In the genomic region with DNA sequence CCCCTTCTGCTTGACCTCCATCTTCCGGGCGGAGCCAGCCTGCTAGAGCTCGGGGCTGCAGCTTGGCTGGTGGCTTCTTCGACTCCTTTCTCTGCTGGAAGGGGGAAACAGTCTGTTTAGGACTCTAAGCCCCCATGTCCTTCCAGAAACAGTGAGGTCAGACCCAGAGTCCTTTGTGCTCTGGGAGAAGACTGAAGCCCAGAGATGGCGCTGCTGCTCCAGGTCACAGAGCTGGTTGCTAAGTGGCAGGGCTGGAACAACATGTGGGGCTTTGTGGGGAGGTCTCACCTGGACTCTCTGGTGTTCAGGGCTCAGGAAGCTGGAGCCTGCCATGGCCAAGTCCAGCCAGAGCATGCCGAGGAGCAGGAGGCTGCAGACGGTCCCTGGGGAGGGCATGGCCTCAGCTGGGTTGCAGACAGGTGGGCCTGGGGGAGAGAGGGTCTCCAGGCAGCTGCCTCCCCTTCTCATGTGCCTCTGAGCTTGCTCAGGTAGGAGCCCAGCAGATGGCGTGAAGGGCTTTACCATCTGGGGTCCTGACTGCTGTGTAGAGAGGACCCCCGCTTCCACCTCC, we compare ENCODE assay signal across 21 cellular contexts. TPM values are rescaled to one million over a fixed set of nuclear protein-coding genes. Genes with fewer than 3 reads are reported as not detected.
A peak's percentile ranks its signal among the peaks of the same experiment; 100 is the strongest.
DNase-seq lines count a peak whose midpoint lies in the region; ATAC-seq and TF ChIP-seq lines count a peak whose summit lies in the region.
"Had no signal": no experiment of that assay in that cellular context is flagged by ENCODE, and none has a peak within 500 bp of the region (broad histone marks: within the 10 kb centered on the region; RNA-seq: fewer than 3 reads in every experiment).

No MANE protein-coding gene starts in this region.

- intact Hi-C loops in CD14-positive monocyte (cut with micrococcal nuclease) (no loop called here), left colon (cut with DNase I, micrococcal nuclease) (no loop called here)

- no peak overlapping the region for H3K4me2 ChIP-seq in neural progenitor cell

- no peak overlapping the region for H3K4me3 ChIP-seq in HEK293 (ENCODE audit: low read depth, low read length)
- no peak overlapping the region for H3K4me3 ChIP-seq in WERI-Rb-1 (ENCODE audit: low read depth, low read length)
- no peak overlapping the region for H3K4me3 ChIP-seq in neural progenitor cell
- H3K4me3 ChIP-seq: ascending aorta, GM23248, heart left ventricle, left ventricle myocardium inferior, testis, vagina had no signal

- peak overlapping the region in 6 of 7 donors; percentile 6 to 85 (median 43) for H3K27ac Mint-ChIP-seq in CD14-positive monocyte
- no peak overlapping the region for H3K27ac Mint-ChIP-seq in neural progenitor cell
- H3K27ac Mint-ChIP-seq in activated T-cell treated with anti-CD3 and anti-CD28 coated beads, Interleukin-2, amount 50 U/mL, for 24 hours, result no peak overlapping the region
- H3K27ac Mint-ChIP-seq: activated CD8-positive, alpha-beta T cell treated with anti-CD3 and anti-CD28 coated beads, Interleukin-2, amount 10 ng/mL, durations not matched to agents 7 days and 5 days; activated naive CD4-positive, alpha-beta T cell treated with anti-CD3 and anti-CD28 coated beads for 36 hours; natural killer cell had no signal

- H3K4me1 ChIP-seq in HEK293 (ENCODE audit: control insufficient read depth, insufficient read depth, low read length) (peaks cover 7% of the 10 kb centered on the region; the same call in 1 of the 2 replicates), neural progenitor cell (peaks cover 15% of the 10 kb centered on the region)
- H3K4me1 ChIP-seq: ascending aorta, testis, vagina had no signal

- H3K36me3 ChIP-seq in HEK293 (ENCODE audit: control insufficient read depth in 2 of 2, insufficient read depth in 1 of 2, low read length in 2 of 2), result peaks cover 4 to 80% of the 10 kb centered on the region in 2 experiments; a peak in 2 of 3 replicates
- H3K36me3 ChIP-seq in WERI-Rb-1, result peaks cover 6% of the 10 kb centered on the region
- no peaks in the 10 kb centered on the region for H3K36me3 ChIP-seq in neural progenitor cell

- H3K4me1 Mint-ChIP-seq in CD14-positive monocyte, result peaks cover 42% of the 10 kb centered on the region
- peaks cover 22% of the 10 kb centered on the region for H3K4me1 Mint-ChIP-seq in neural progenitor cell
- H3K4me1 Mint-ChIP-seq in activated T-cell treated with anti-CD3 and anti-CD28 coated beads, Interleukin-2, amount 50 U/mL, for 24 hours (ENCODE audit: low read depth), result peaks cover 36% of the 10 kb centered on the region

- CTCF ChIA-PET in HEK293 (lab: Yijun Ruan, JAX), result interaction anchor here (0.6 kb wide), 2 partner anchors 33 to 103 kb away, joined by 3 read pairs; no protein-coding TSS in a partner anchor

- no peaks in the 10 kb centered on the region for H3F3A ChIP-seq in neural progenitor cell (ENCODE audit: low read depth)

- H4K20me1 ChIP-seq in neural progenitor cell (ENCODE audit: low read depth), result no peaks in the 10 kb centered on the region

- TF ChIP-seq CTCF in CD14-positive monocyte (IDR thresholded peaks at IDR 0.05) (no peak), HEK293 (tag by site-specific recombination; IDR thresholded peaks at IDR 0.05) (no peak), WERI-Rb-1 (IDR thresholded peaks at IDR 0.05; ENCODE audit: low read depth, low read length) (no peak), neural progenitor cell (IDR thresholded peaks at IDR 0.05) (peak; percentile 16)

- H3K27me3 ChIP-seq in WERI-Rb-1 (ENCODE audit: insufficient read depth, low read depth, severe bottlenecking) (no peaks in the 10 kb centered on the region), neural progenitor cell (no peaks in the 10 kb centered on the region)
- H3K27me3 ChIP-seq: ascending aorta, heart left ventricle, testis, vagina had no signal

- no peaks in the 10 kb centered on the region for H3K9me3 ChIP-seq in HEK293 (ENCODE audit: control insufficient read depth, insufficient read depth, low read depth, low read length)
- H3K9me3 ChIP-seq in WERI-Rb-1 (ENCODE audit: severe bottlenecking), result no peaks in the 10 kb centered on the region
- H3K9me3 ChIP-seq in neural progenitor cell (ENCODE audit: low read depth), result no peaks in the 10 kb centered on the region
- H3K9me3 ChIP-seq: ascending aorta, heart left ventricle, left ventricle myocardium inferior, testis, vagina had no signal

- H3K4me3 Mint-ChIP-seq in CD14-positive monocyte, result no peak overlapping the region
- no peak overlapping the region for H3K4me3 Mint-ChIP-seq in neural progenitor cell
- H3K4me3 Mint-ChIP-seq in activated T-cell treated with anti-CD3 and anti-CD28 coated beads, Interleukin-2, amount 50 U/mL, for 24 hours, result no peak overlapping the region
- H3K4me3 Mint-ChIP-seq: activated CD8-positive, alpha-beta T cell treated with anti-CD3 and anti-CD28 coated beads, Interleukin-2, amount 10 ng/mL, durations not matched to agents 7 days and 5 days; activated naive CD4-positive, alpha-beta T cell treated with anti-CD3 and anti-CD28 coated beads for 36 hours; natural killer cell had no signal

- H3K36me3 Mint-ChIP-seq in CD14-positive monocyte (peaks cover 48 to 51% of the 10 kb centered on the region in 2 donors), neural progenitor cell (peaks cover 5% of the 10 kb centered on the region)
- H3K36me3 Mint-ChIP-seq in activated T-cell treated with anti-CD3 and anti-CD28 coated beads, Interleukin-2, amount 50 U/mL, for 24 hours (ENCODE audit: low read depth), result peaks cover 92% of the 10 kb centered on the region
- H3K36me3 Mint-ChIP-seq: natural killer cell had no signal

- H3K27me3 Mint-ChIP-seq in CD14-positive monocyte (ENCODE audit: low read depth in 3 of 3), result no peaks in the 10 kb centered on the region
- peaks cover under 1% of the 10 kb centered on the region for H3K27me3 Mint-ChIP-seq in neural progenitor cell (ENCODE audit: insufficient read depth, low read depth)
- H3K27me3 Mint-ChIP-seq in activated T-cell treated with anti-CD3 and anti-CD28 coated beads, Interleukin-2, amount 50 U/mL, for 24 hours, result no peaks in the 10 kb centered on the region

- H3K9ac ChIP-seq in neural progenitor cell, result no peak overlapping the region
- H3K9ac ChIP-seq: GM23248 had no signal

- ATAC-seq in left colon (no peak), GM19463 (IDR thresholded peaks at IDR 0.05; ENCODE audit: unreplicated experiment) (no peak)
- ATAC-seq: activated CD8-positive, alpha-beta T cell treated with anti-CD3 and anti-CD28 coated beads, Interleukin-2, amount 10 ng/mL, durations not matched to agents 7 days and 5 days; heart left ventricle; natural killer cell had no signal

- POLR2A ChIA-PET in HEK293 (lab: Yijun Ruan, JAX), result interaction anchor here (1.1 to 1.9 kb wide), 2 partner anchors 31 to 41 kb away, joined by 4 to 5 read pairs; partner anchors contain the start of genes SEC13 and TATDN2

- DNase-seq in CD14-positive monocyte (ENCODE audit: low spot score) (no peak), WERI-Rb-1 (peak; percentile 37), neural progenitor cell (ENCODE audit: low spot score) (peak; percentile 14), left colon (no peak)
- DNase-seq in activated T-cell treated with anti-CD3 and anti-CD28 coated beads, Interleukin-2, amount 50 U/mL, for 24 hours, result no peak
- DNase-seq: activated CD8-positive, alpha-beta T cell treated with anti-CD3 and anti-CD28 coated beads, Interleukin-2, amount 10 ng/mL, durations not matched to agents 7 days and 5 days; activated naive CD4-positive, alpha-beta T cell treated with anti-CD3 and anti-CD28 coated beads for 36 hours; DND-41; GM23248; heart left ventricle; left ventricle myocardium inferior; midbrain; natural killer cell; NCI-H1417; testis had no signal

- H3K9me3 Mint-ChIP-seq in CD14-positive monocyte (no peaks in the 10 kb centered on the region), neural progenitor cell (no peaks in the 10 kb centered on the region)
- H3K9me3 Mint-ChIP-seq in activated T-cell treated with anti-CD3 and anti-CD28 coated beads, Interleukin-2, amount 50 U/mL, for 24 hours, result no peaks in the 10 kb centered on the region
- H3K9me3 Mint-ChIP-seq: activated naive CD4-positive, alpha-beta T cell treated with anti-CD3 and anti-CD28 coated beads for 36 hours; natural killer cell had no signal

- H3K79me2 ChIP-seq in neural progenitor cell (ENCODE audit: low read depth), result no peaks in the 10 kb centered on the region

- H2AFZ ChIP-seq in neural progenitor cell (replicated peaks), result no peak overlapping the region
- H2AFZ ChIP-seq: GM23248 had no signal

- H3K27ac ChIP-seq in HEK293 (ENCODE audit: extremely low read depth, low read depth, low read length), result no peak overlapping the region
- no peak overlapping the region for H3K27ac ChIP-seq in WERI-Rb-1
- H3K27ac ChIP-seq in neural progenitor cell, result no peak overlapping the region
- H3K27ac ChIP-seq: ascending aorta, GM23248, heart left ventricle, HL-60, left ventricle myocardium inferior, testis, vagina had no signal

TF ChIP-seq in HEK293, 187 proteins besides CTCF, POLR2A, EP300 and RAD21:
- TF ChIP-seq ZNF416 (tag by site-specific recombination; IDR thresholded peaks at IDR 0.05) (no peak), ZNF529 (tag by site-specific recombination; IDR thresholded peaks at IDR 0.05; ENCODE audit: insufficient replicate concordance) (no peak), GLIS2 (tag by site-specific recombination; IDR thresholded peaks at IDR 0.05) (0 out of 2 replicates have a peak, but pooled peaks have one; percentile 18)
TF ChIP-seq in HEK293: peak in this region for 1.

RNA-seq across cellular contexts. Expression of gene GHRL, which starts 2.9 kb away (rescaled TPM):
- polyA plus RNA-seq in CD14-positive monocyte, result 1 to 10 TPM; 2.3 to 7.0 TPM
- not detected in 2 replicates for total RNA-seq in neural progenitor cell (ENCODE audit: low replicate concordance)
- 1 to 10 TPM in 1 of 2 donors, under 1 TPM in 1; 0.75 to 1.1 TPM for total RNA-seq in left colon
- total RNA-seq: activated naive CD4-positive, alpha-beta T cell treated with anti-CD3 and anti-CD28 coated beads for 36 hours; ascending aorta; GM23248; MCF 10A; vagina had no signal

RNA-seq across cellular contexts. Expression of gene SEC13, which starts 31.0 kb away (rescaled TPM):
- polyA plus RNA-seq in CD14-positive monocyte, result 100 to 1,000 TPM; 186 to 188 TPM
- 61.2 and 91.2 TPM in 2 replicates for total RNA-seq in neural progenitor cell (ENCODE audit: low replicate concordance)
- 100 to 1,000 TPM; 107 to 134 TPM for total RNA-seq in left colon

RNA-seq across cellular contexts. Expression of gene TATDN2, which starts 41.6 kb away (rescaled TPM):
- 1 to 10 TPM; 6.0 TPM for polyA plus RNA-seq in CD14-positive monocyte
- total RNA-seq in neural progenitor cell (ENCODE audit: low replicate concordance) (11.7 and 14.9 TPM in 2 replicates), left colon (10 to 100 TPM; 30.2 to 37.9 TPM)

Comparison
In these comparisons a context has a peak if more than half of its experiments do, and no peak if none do; other contexts are left out.
1. DNase-seq: peak in WERI-Rb-1 (single experiment) and neural progenitor cell (single experiment); none in CD14-positive monocyte (single experiment), activated T-cell treated with anti-CD3 and anti-CD28 coated beads, Interleukin-2, amount 50 U/mL, for 24 hours (single experiment) and left colon (0 of 2).
2. H3K27ac Mint-ChIP-seq: peak in CD14-positive monocyte (6 of 7); none in neural progenitor cell (single experiment) and activated T-cell treated with anti-CD3 and anti-CD28 coated beads, Interleukin-2, amount 50 U/mL, for 24 hours (single experiment).